In the genomic region with DNA sequence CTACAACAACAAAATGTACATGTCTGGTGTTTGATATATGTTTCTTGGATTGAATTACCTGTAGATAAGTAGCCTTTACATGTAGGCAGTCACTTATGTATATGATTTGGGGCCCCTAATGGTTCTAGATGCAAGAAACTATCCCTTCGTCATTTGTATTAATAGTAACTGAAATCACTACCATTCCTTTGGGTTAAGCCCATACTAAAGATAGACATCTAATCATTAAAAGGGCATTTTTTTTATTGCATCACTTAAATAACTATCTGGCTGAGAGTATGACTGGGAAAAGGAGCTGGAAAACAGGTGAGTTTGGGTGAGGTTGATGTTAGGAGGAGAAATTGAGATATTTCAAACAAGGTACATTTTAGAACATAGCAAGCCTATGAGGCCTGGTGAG, we compare ENCODE assay signal across 28 cellular contexts.
"Had no signal": no experiment of that assay in that cellular context is flagged by ENCODE, and none has a peak within 500 bp of the region (broad histone marks: within the 10 kb centered on the region; RNA-seq: fewer than 3 reads in every experiment).

No MANE protein-coding gene starts in this region.

- H3K4me3 ChIP-seq: esophagus squamous epithelium had no signal

- H3K36me3 ChIP-seq: brain microvascular endothelial cell, esophagus squamous epithelium, WERI-Rb-1 had no signal

- H3K27ac ChIP-seq: brain microvascular endothelial cell, WERI-Rb-1 had no signal

- ATAC-seq: activated CD4-positive, CD25-positive, alpha-beta regulatory T cell treated with anti-CD3 and anti-CD28 coated beads, Interleukin-2, amount 50 U/mL, for 24 hours; activated CD8-positive, alpha-beta memory T cell treated with anti-CD3 and anti-CD28 coated beads, Interleukin-2, amount 10 ng/mL, durations not matched to agents 7 days and 5 days; activated CD8-positive, alpha-beta T cell treated with anti-CD3 and anti-CD28 coated beads, Interleukin-2, amount 10 ng/mL, durations not matched to agents 7 days and 5 days; activated T-cell treated with anti-CD3 and anti-CD28 coated beads, Interleukin-2, amount 50 U/mL, for 72 hours; effector memory CD8-positive, alpha-beta T cell; T-cell had no signal

- H3K27me3 ChIP-seq: brain microvascular endothelial cell, esophagus squamous epithelium had no signal

- H3K4me1 ChIP-seq: esophagus squamous epithelium had no signal

- DNase-seq: activated B cell treated with CpG ODN at 0.5 μM for 24 hours; activated CD4-positive, alpha-beta memory T cell treated with anti-CD3 and anti-CD28 coated beads for 36 hours; activated CD4-positive, alpha-beta T cell treated with anti-CD3 and anti-CD28 coated beads for 48 hours; activated CD4-positive, alpha-beta T cell treated with anti-CD3 and anti-CD28 coated beads, Interleukin-2, amount 50 U/mL, for 1 hour; activated CD8-positive, alpha-beta memory T cell treated with anti-CD3 and anti-CD28 coated beads, Interleukin-2, amount 10 ng/mL, durations not matched to agents 7 days and 5 days; activated CD8-positive, alpha-beta memory T cell treated with anti-CD3 and anti-CD28 coated beads, Interleukin-2, amount 50 U/mL, for 4 hours; activated CD8-positive, alpha-beta T cell treated with anti-CD3 and anti-CD28 coated beads, Interleukin-2, amount 10 ng/mL, durations not matched to agents 7 days and 5 days; activated gamma-delta T cell; activated naive CD4-positive, alpha-beta T cell; activated naive CD4-positive, alpha-beta T cell treated with anti-CD3 and anti-CD28 coated beads, Interleukin-2, amount 50 U/mL, for 16 hours; activated T-cell treated with anti-CD3 and anti-CD28 coated beads, Interleukin-2, amount 50 U/mL, for 1 hour; activated T-cell treated with anti-CD3 and anti-CD28 coated beads, Interleukin-2, amount 50 U/mL, for 72 hours; amniotic stem cell; anterior cingulate cortex; brain microvascular endothelial cell; cortex of kidney; dermis blood vessel endothelial cell; effector CD4-positive, alpha-beta T cell; effector memory CD8-positive, alpha-beta T cell; erythroblast; esophagus squamous epithelium; foreskin melanocyte; glutamatergic neuron; SW 1271; T-cell; T1000; WERI-Rb-1 had no signal
